In genomic region chr7:40192036-40192435, GRCh38 we compare ENCODE assay signal across 26 cellular contexts.
A peak's percentile ranks its signal among the peaks of the same experiment; 100 is the strongest.
DNase-seq lines count a peak whose midpoint lies in the region; ATAC-seq, FAIRE-seq and TF ChIP-seq lines count a peak whose summit lies in the region.
"Had no signal": no experiment of that assay in that cellular context is flagged by ENCODE, and none has a peak within 500 bp of the region (broad histone marks: within the 10 kb centered on the region; RNA-seq: fewer than 3 reads in every experiment).

No MANE protein-coding gene starts in this region.

- ATAC-seq in GM18861 (IDR thresholded peaks at IDR 0.05; ENCODE audit: unreplicated experiment) (no peak), HG02642 (IDR thresholded peaks at IDR 0.05; ENCODE audit: poor library complexity, unreplicated experiment) (no peak)
- ATAC-seq: foreskin keratinocyte, GM12878, heart right ventricle, lower lobe of right lung, Panc1 had no signal

- no peak for TF ChIP-seq CTCF in AG09309 (IDR thresholded peaks at IDR 0.05; ENCODE audit: control insufficient read depth, insufficient read depth, low read depth, low read length, missing control alignments)
- TF ChIP-seq CTCF in foreskin fibroblast (IDR thresholded peaks at IDR 0.05; ENCODE audit: low read depth, low read length): no peak

- DNase-seq in AG09309 (ENCODE audit: low read depth) (peak; percentile 67), HCEC 1CT (peak; percentile 76), dedifferentiated amniotic fluid mesenchymal stem cell (ENCODE audit: extremely low spot score) (peak; percentile 73), foreskin fibroblast (peak; percentile 63 to 84), retina (no peak), HTR-8/SVneo (ENCODE audit: insufficient read length, low spot score) (no peak)
- DNase-seq: activated CD4-positive, CD25-positive, alpha-beta regulatory T cell; activated naive CD4-positive, alpha-beta T cell treated with anti-CD3 and anti-CD28 coated beads for 36 hours; cortex of kidney; DMS79; endodermal cell; foreskin keratinocyte; heart right ventricle; lower lobe of right lung; NCI-H1105; NCI-H2029 treated with DMSO at 0.1 percent for 48 hours; NCI-H69; ovary; SIG-M5; spleen; transverse colon had no signal

- no peak overlapping the region for H3K4me3 ChIP-seq in AG09309 (ENCODE audit: control insufficient read depth, low read depth, low read length)
- H3K4me3 ChIP-seq in foreskin fibroblast (ENCODE audit: low read depth in 1 of 2, low read length in 2 of 2): no peak overlapping the region
- H3K4me3 ChIP-seq: cardiac muscle cell, GM12878, heart right ventricle, lower lobe of right lung, ovary, spleen, transverse colon had no signal

- no peak for FAIRE-seq in HTR-8/SVneo (lab: Jason Lieb, UNC)
- FAIRE-seq: GM12878 had no signal

Comparison
In these comparisons a context has a peak if more than half of its experiments do, and no peak if none do; other contexts are left out.
1. DNase-seq: peak in AG09309 (single experiment), HCEC 1CT (single experiment), dedifferentiated amniotic fluid mesenchymal stem cell (single experiment) and foreskin fibroblast (2 of 2); none in retina (single experiment) and HTR-8/SVneo (single experiment).